ENCODE assay signal across 32 cellular contexts in genomic region chr2:27139310-27139709, GRCh38. TPM values are rescaled to one million over a fixed set of nuclear protein-coding genes. Genes with fewer than 3 reads are reported as not detected.
"Had no signal": no experiment of that assay in that cellular context is flagged by ENCODE, and none has a peak within 500 bp of the region (broad histone marks: within the 10 kb centered on the region; RNA-seq: fewer than 3 reads in every experiment).

Gene PRR30, minus strand, starts transcription at chr2:27139410. Its CDS starts 1,081 bp downstream, at chr2:27138329.

- H3K27ac Mint-ChIP-seq: stimulated activated naive B cell treated with anti-CD40 and anti-IgM and Interleukin-4, amounts not matched to agents 10 μg/mL and 1 μg/mL and 100 μg/mL, for 72 hours; type B pancreatic cell had no signal

- H3K27ac ChIP-seq: esophagus squamous epithelium, heart right ventricle, lower lobe of right lung, parathyroid adenoma, prostate gland, sigmoid colon, stomach, tibial artery had no signal

- ATAC-seq: effector memory CD8-positive, alpha-beta T cell; heart right ventricle; left ventricle myocardium superior; lower lobe of right lung; naive thymus-derived CD8-positive, alpha-beta T cell; right cardiac atrium; stimulated activated naive B cell treated with anti-CD40 and anti-IgM and Interleukin-4, amounts not matched to agents 10 μg/mL and 1 μg/mL and 100 μg/mL, for 72 hours had no signal

- H3K36me3 Mint-ChIP-seq: type B pancreatic cell had no signal

- H3K27me3 ChIP-seq: esophagus squamous epithelium, heart right ventricle, sigmoid colon, stomach, tibial artery had no signal

- H3K9ac ChIP-seq: parathyroid adenoma had no signal

- H3K79me2 ChIP-seq: parathyroid adenoma had no signal

- DNase-seq: cerebellar nuclear complex; cortex of kidney; effector memory CD8-positive, alpha-beta T cell; erythroblast; esophagus squamous epithelium; foreskin melanocyte; glutamatergic neuron; heart right ventricle; hippocampal formation; left ventricle myocardium superior; lower lobe of right lung; naive thymus-derived CD8-positive, alpha-beta T cell; right cardiac atrium; sigmoid colon; stimulated activated CD4-positive, alpha-beta T cell treated with anti-CD3 and anti-CD28 coated beads, Interleukin-4, amount 100 ng/mL, for 4 hours; stimulated activated naive B cell treated with anti-CD40 and anti-IgM and Interleukin-4, amounts not matched to agents 10 μg/mL and 1 μg/mL and 100 μg/mL, for 72 hours; stomach; tibial artery had no signal

- H3K4me3 ChIP-seq: esophagus squamous epithelium, heart right ventricle, lower lobe of right lung, prostate gland, sigmoid colon, stomach, tibial artery had no signal

- H3K36me3 ChIP-seq: esophagus squamous epithelium, heart right ventricle, lower lobe of right lung, prostate gland, sigmoid colon, stomach, tibial artery had no signal

- H3K9me3 Mint-ChIP-seq: effector memory CD8-positive, alpha-beta T cell had no signal

- H3K4me3 Mint-ChIP-seq: effector memory CD8-positive, alpha-beta T cell; stimulated activated naive B cell treated with anti-CD40 and anti-IgM and Interleukin-4, amounts not matched to agents 10 μg/mL and 1 μg/mL and 100 μg/mL, for 72 hours; type B pancreatic cell had no signal

- H3K4me1 ChIP-seq: lower lobe of right lung, parathyroid adenoma, prostate gland, sigmoid colon had no signal

- H2AFZ ChIP-seq: parathyroid adenoma had no signal

- H3K9me3 ChIP-seq: esophagus squamous epithelium, heart right ventricle, lower lobe of right lung, prostate gland, sigmoid colon, stomach, tibial artery had no signal

- FAIRE-seq: endometrium, islet of Langerhans had no signal

RNA-seq across cellular contexts. Expression of gene PRR30, which starts in this region (rescaled TPM):
- total RNA-seq: dermis microvascular lymphatic vessel endothelial cell; esophagus squamous epithelium; heart right ventricle; left ventricle myocardium superior; lower lobe of right lung; mesenteric fat pad; myocyte; naive thymus-derived CD8-positive, alpha-beta T cell; osteoblast; right cardiac atrium; sigmoid colon; skeletal muscle tissue; stomach; subcutaneous adipose tissue; temporal lobe; urinary bladder had no signal
- polyA plus RNA-seq: heart right ventricle; naive thymus-derived CD8-positive, alpha-beta T cell; neural cell; right cardiac atrium; sigmoid colon; stomach; urinary bladder had no signal
